In the genomic region with DNA sequence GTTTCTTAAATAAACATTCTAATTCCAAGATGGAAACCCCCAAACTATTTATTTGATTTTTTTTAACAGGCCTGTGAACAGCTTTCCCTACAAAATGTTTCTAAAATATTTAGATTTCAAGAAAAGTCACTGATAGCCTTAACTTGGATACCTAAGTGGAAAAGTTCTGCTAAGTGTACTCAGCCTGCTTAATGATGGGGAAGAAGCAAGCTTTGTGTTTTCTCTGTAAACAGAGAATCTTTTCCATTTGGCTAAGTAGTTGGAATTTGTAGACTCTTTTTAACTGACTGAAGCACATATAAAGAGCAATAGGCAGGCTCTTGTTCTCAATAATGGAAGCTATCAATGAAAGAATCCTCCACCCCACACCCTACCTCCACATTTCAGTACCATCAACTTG, we compare ENCODE assay signal across 21 cellular contexts.
A peak's percentile ranks its signal among the peaks of the same experiment; 100 is the strongest.
DNase-seq lines count a peak whose midpoint lies in the region; ATAC-seq and TF ChIP-seq lines count a peak whose summit lies in the region.
"Had no signal": no experiment of that assay in that cellular context is flagged by ENCODE, and none has a peak within 500 bp of the region (broad histone marks: within the 10 kb centered on the region; RNA-seq: fewer than 3 reads in every experiment).

No MANE protein-coding gene starts in this region.

- H3K27me3 ChIP-seq in neuronal stem cell (ENCODE audit: control insufficient read depth in 3 of 3, insufficient read depth in 3 of 3, low read depth in 1 of 3, low read length in 3 of 3) (no peaks in the 10 kb centered on the region), thyroid gland (no peaks in the 10 kb centered on the region)
- H3K27me3 ChIP-seq: BLaER1 had no signal

- no peaks in the 10 kb centered on the region for H3K79me1 ChIP-seq in neuronal stem cell (ENCODE audit: low read depth, low read length)

- H2AK5ac ChIP-seq in neuronal stem cell (ENCODE audit: low read depth, low read length): no peak overlapping the region

- H3K23ac ChIP-seq in neuronal stem cell (ENCODE audit: low read depth, low read length, poor library complexity): no peak overlapping the region

- in situ Hi-C loops in Caki2 (cut with HindIII; ENCODE audit: low pct_unique_long_range_greater_than_20kb, low sequenced_read_pairs): no loop called here

- H3K27ac Mint-ChIP-seq in T-helper 17 cell: no peak overlapping the region
- H3K27ac Mint-ChIP-seq: B cell; CD4-positive, CD25-positive, alpha-beta regulatory T cell; CD8-positive, alpha-beta T cell; HFFc6 had no signal

- H3K36me3 Mint-ChIP-seq in T-helper 17 cell (ENCODE audit: low read depth): no peaks in the 10 kb centered on the region
- H3K36me3 Mint-ChIP-seq: CD4-positive, CD25-positive, alpha-beta regulatory T cell; CD8-positive, alpha-beta T cell had no signal

- no peak overlapping the region for H3K14ac ChIP-seq in neuronal stem cell (ENCODE audit: low read length)

- H3K4me3 ChIP-seq in neuronal stem cell (ENCODE audit: low read length in 2 of 2) (no peak overlapping the region), thyroid gland (replicated peaks in 1 of 3) (no peak overlapping the region)
- H3K4me3 ChIP-seq: BLaER1, HAP-1 had no signal

- TF ChIP-seq POLR2A in thyroid gland (IDR thresholded peaks at IDR 0.05): no peak

- no peak overlapping the region for H2AFZ ChIP-seq in neuronal stem cell (ENCODE audit: low read length)

- no peak overlapping the region for H3K4me2 ChIP-seq in neuronal stem cell (ENCODE audit: insufficient read depth, low read length, poor library complexity, severe bottlenecking)
- H3K4me2 ChIP-seq: BLaER1 had no signal

- no peaks in the 10 kb centered on the region for H3K4me1 Mint-ChIP-seq in T-helper 17 cell
- H3K4me1 Mint-ChIP-seq: B cell; CD4-positive, CD25-positive, alpha-beta regulatory T cell had no signal

- no peak overlapping the region for H3K18ac ChIP-seq in neuronal stem cell (ENCODE audit: low read length)

- no peak overlapping the region for H2BK15ac ChIP-seq in neuronal stem cell (ENCODE audit: low read length)

- ATAC-seq in T-helper 17 cell: no peak
- no peak for ATAC-seq in left colon
- ATAC-seq: CD8-positive, alpha-beta T cell had no signal

- no peak overlapping the region for H3K9ac ChIP-seq in neuronal stem cell (ENCODE audit: low read depth, low read length, poor library complexity)
- H3K9ac ChIP-seq: BLaER1 had no signal

- peaks cover 4 to 12% of the 10 kb centered on the region in 2 donors for H3K4me1 ChIP-seq in neuronal stem cell (ENCODE audit: control insufficient read depth in 2 of 2, insufficient read depth in 1 of 2, low read depth in 1 of 2, low read length in 2 of 2)
- H3K4me1 ChIP-seq in thyroid gland: peaks cover 8 to 9% of the 10 kb centered on the region in 2 donors
- H3K4me1 ChIP-seq: BLaER1, Caco-2, HAP-1 had no signal

- no peak overlapping the region for H3K4me3 Mint-ChIP-seq in T-helper 17 cell
- H3K4me3 Mint-ChIP-seq: B cell; CD4-positive, CD25-positive, alpha-beta regulatory T cell; CD8-positive, alpha-beta T cell; HFFc6 had no signal

- H3K36me3 ChIP-seq in neuronal stem cell (replicated peaks in 1 of 2; ENCODE audit: control insufficient read depth in 2 of 2, insufficient read depth in 2 of 2, low read length in 2 of 2): no peaks in the 10 kb centered on the region
- no peaks in the 10 kb centered on the region for H3K36me3 ChIP-seq in thyroid gland
- H3K36me3 ChIP-seq: BLaER1, HAP-1 had no signal

- TF ChIP-seq CTCF in thyroid gland (IDR thresholded peaks at IDR 0.05): no peak

- no peaks in the 10 kb centered on the region for H3K27me3 Mint-ChIP-seq in T-helper 17 cell
- H3K27me3 Mint-ChIP-seq: CD4-positive, CD25-positive, alpha-beta regulatory T cell had no signal

- H2BK5ac ChIP-seq in neuronal stem cell (ENCODE audit: low read length): no peak overlapping the region

- H2BK120ac ChIP-seq in neuronal stem cell (ENCODE audit: low read depth, low read length): no peak overlapping the region

- no peak overlapping the region for H3K4ac ChIP-seq in neuronal stem cell (ENCODE audit: low read length)

- H3K9me3 ChIP-seq in neuronal stem cell (replicated peaks in 1 of 2; ENCODE audit: control insufficient read depth in 2 of 2, insufficient read depth in 1 of 2, low read depth in 1 of 2, low read length in 2 of 2) (no peaks in the 10 kb centered on the region), T-helper 17 cell (ENCODE audit: control insufficient read depth, low read length, poor library complexity, severe bottlenecking) (no peaks in the 10 kb centered on the region), thyroid gland (no peaks in the 10 kb centered on the region)
- H3K9me3 ChIP-seq: BLaER1, Caco-2, HAP-1 had no signal

- H2BK12ac ChIP-seq in neuronal stem cell (ENCODE audit: low read length): no peak overlapping the region

- no peak overlapping the region for H3K27ac ChIP-seq in neuronal stem cell (replicated peaks; ENCODE audit: low read length)
- H3K27ac ChIP-seq in thyroid gland: no peak overlapping the region
- H3K27ac ChIP-seq: 22Rv1, BLaER1, C4-2B had no signal

- no peak overlapping the region for H4K91ac ChIP-seq in neuronal stem cell (ENCODE audit: low read depth, low read length, poor library complexity)

- DNase-seq in Caki2 (ENCODE audit: low read depth): peak; percentile 11
- peak; percentile 62 for DNase-seq in astrocyte of the hippocampus (ENCODE audit: low read depth, low spot score)
- peak; percentile 30 for DNase-seq in kidney glomerular epithelial cell (lab: John Stamatoyannopoulos, UW)
- DNase-seq in neuronal stem cell (ENCODE audit: low spot score): peak; percentile 35
- DNase-seq in T-helper 17 cell: no peak
- DNase-seq in thyroid gland: no peak
- no peak for DNase-seq in NCI-H1092 treated with DMSO at 0.1 percent for 48 hours (lab: John Stamatoyannopoulos, UW)
- no peak for DNase-seq in left colon
- DNase-seq: Caco-2; CD4-positive, CD25-positive, alpha-beta regulatory T cell; CD8-positive, alpha-beta T cell; DMS53; DMS79 treated with DMSO at 0.1 percent for 48 hours; GF-D8; GOT3; HFFc6 had no signal

- no peak overlapping the region for H4K8ac ChIP-seq in neuronal stem cell (ENCODE audit: low read depth, low read length)

- intact Hi-C loops in thyroid gland (cut with DNase I) (no loop called here), left colon (cut with DNase I, micrococcal nuclease) (no loop called here)

Comparison
In these comparisons a context has a peak if more than half of its experiments do, and no peak if none do; other contexts are left out.
1. DNase-seq: peak in Caki2 (single experiment), astrocyte of the hippocampus (single experiment), kidney glomerular epithelial cell (single experiment) and neuronal stem cell (single experiment); none in T-helper 17 cell (0 of 3), thyroid gland (0 of 2), NCI-H1092 treated with DMSO at 0.1 percent for 48 hours (single experiment) and left colon (0 of 2).